In genomic region chr1:200669314-200670214, GRCh38 we compare ENCODE assay signal across 8 cellular contexts. TPM values are rescaled to one million over a fixed set of nuclear protein-coding genes. Genes with fewer than 3 reads are reported as not detected.
DNase-seq lines count a peak whose midpoint lies in the region; ATAC-seq and TF ChIP-seq lines count a peak whose summit lies in the region.

Gene DDX59, minus strand, starts transcription at chr1:200669907. Its CDS starts 3,167 bp downstream, at chr1:200666740.

- H3K9ac ChIP-seq in DND-41 (ENCODE audit: low read depth, low read length) (peak within 1 kb of the TSS; percentile 99), GM23248 (peak within 1 kb of the TSS; percentile 99)

- peaks cover 13% of the 10 kb centered on the region for H3K36me3 Mint-ChIP-seq in activated T-helper 1 cell treated with anti-CD3 and anti-CD28 coated beads, Interleukin-12 subunit alpha, Interleukin-12 subunit beta, Interleukin-2, Interleukin-4 antibody, amounts not matched to agents 30 ng/mL and 10 ng/mL and 1 ng/mL, durations not matched to agents 14 hours and 24 hours and 36 hours (ENCODE audit: low read depth)
- peaks cover 4 to 24% (median 14%) of the 10 kb centered on the region in 5 donors for H3K36me3 Mint-ChIP-seq in naive thymus-derived CD4-positive, alpha-beta T cell
- peaks cover 5 to 11% of the 10 kb centered on the region in 2 donors for H3K36me3 Mint-ChIP-seq in stimulated activated naive B cell treated with anti-CD40 and anti-IgM and Interleukin-4, amounts not matched to agents 10 μg/mL and 1 μg/mL and 100 μg/mL, for 72 hours

- peaks cover 49% of the 10 kb centered on the region for H3K4me1 Mint-ChIP-seq in activated T-helper 1 cell treated with anti-CD3 and anti-CD28 coated beads, Interleukin-12 subunit alpha, Interleukin-12 subunit beta, Interleukin-2, Interleukin-4 antibody, amounts not matched to agents 30 ng/mL and 10 ng/mL and 1 ng/mL, durations not matched to agents 14 hours and 24 hours and 36 hours (ENCODE audit: low read depth)
- peaks cover 20 to 60% (median 51%) of the 10 kb centered on the region in 7 donors for H3K4me1 Mint-ChIP-seq in naive thymus-derived CD4-positive, alpha-beta T cell
- H3K4me1 Mint-ChIP-seq in stimulated activated naive B cell treated with anti-CD40 and anti-IgM and Interleukin-4, amounts not matched to agents 10 μg/mL and 1 μg/mL and 100 μg/mL, for 72 hours, result peaks cover 15 to 31% of the 10 kb centered on the region in 2 donors

- peak within 1 kb of the TSS; percentile 68 for H3K4me2 ChIP-seq in DND-41 (ENCODE audit: insufficient read depth, low read length)
- peak within 1 kb of the TSS; percentile 98 for H3K4me2 ChIP-seq in GM23248 (ENCODE audit: unreplicated experiment)

- H3K4me3 Mint-ChIP-seq in activated T-helper 1 cell treated with anti-CD3 and anti-CD28 coated beads, Interleukin-12 subunit alpha, Interleukin-12 subunit beta, Interleukin-2, Interleukin-4 antibody, amounts not matched to agents 30 ng/mL and 10 ng/mL and 1 ng/mL, durations not matched to agents 14 hours and 24 hours and 36 hours, result peak within 1 kb of the TSS; percentile 99
- H3K4me3 Mint-ChIP-seq in naive thymus-derived CD4-positive, alpha-beta T cell, result peak within 1 kb of the TSS; percentile 96 to 99 (median 98)
- peak within 1 kb of the TSS; percentile 87 to 96 for H3K4me3 Mint-ChIP-seq in stimulated activated naive B cell treated with anti-CD40 and anti-IgM and Interleukin-4, amounts not matched to agents 10 μg/mL and 1 μg/mL and 100 μg/mL, for 72 hours

- TF ChIP-seq CTCF in DND-41 (IDR thresholded peaks at IDR 0.05; ENCODE audit: borderline replicate concordance, extremely low read depth, low read length, poor library complexity, severe bottlenecking), result no peak

- 1% methylated on average over 66 to 67 of the region's 89 CpGs for WGBS in GM23248 (ENCODE audit: low coverage in 1 of 2, low lambda C conversion rate in 2 of 2, missing lambda C conversion rate in 2 of 2), 2 experiments

- DNase-seq in DND-41 (peak; percentile 94), GM23248 (peak; percentile 99), Kasumi-1 (lab: John Stamatoyannopoulos, UW) (peak; percentile 84 to 89), RPMI7951 (ENCODE audit: low read depth) (peak; percentile 97), fibroblast of gingiva (ENCODE audit: low read depth) (peak; percentile 99)
- peak; percentile 89 for DNase-seq in activated T-helper 1 cell treated with anti-CD3 and anti-CD28 coated beads, Interleukin-12 subunit alpha, Interleukin-12 subunit beta, Interleukin-2, Interleukin-4 antibody, amounts not matched to agents 30 ng/mL and 10 ng/mL and 1 ng/mL, durations not matched to agents 14 hours and 24 hours and 36 hours (ENCODE audit: low spot score)
- DNase-seq in naive thymus-derived CD4-positive, alpha-beta T cell, result peak; percentile 81 to 95 (median 85)
- DNase-seq in stimulated activated naive B cell treated with anti-CD40 and anti-IgM and Interleukin-4, amounts not matched to agents 10 μg/mL and 1 μg/mL and 100 μg/mL, for 72 hours, result peak; percentile 90

- POLR2A ChIA-PET in naive thymus-derived CD4-positive, alpha-beta T cell (lab: Charles Lee), result interaction anchor here (0.6 to 2.7 kb wide), 11 partner anchors 31 to 541 kb away, joined by 3 to 19 read pairs (median 3); partner anchors contain the start of genes CAMSAP2 and KIF14

- intact Hi-C loops in activated T-helper 1 cell treated with anti-CD3 and anti-CD28 coated beads, Interleukin-12 subunit alpha, Interleukin-12 subunit beta, Interleukin-2, Interleukin-4 antibody, amounts not matched to agents 30 ng/mL and 10 ng/mL and 1 ng/mL, durations not matched to agents 14 hours and 24 hours and 36 hours (cut with micrococcal nuclease), result loop anchor here (1.0 to 10.0 kb wide), 5 partner anchors 44 to 485 kb away; partner anchors contain the start of genes KIF14 and TMEM9
- intact Hi-C loops in naive thymus-derived CD4-positive, alpha-beta T cell (cut with micrococcal nuclease), result loop anchor here (1.0 to 5.0 kb wide), 9 partner anchors 17 to 483 kb away; partner anchors contain the start of genes KIF14 (in 2 of the 2), KIF21B (in 1 of the 2), TMEM9 (in 1 of the 2) and ZNF281 (in 1 of the 2)

- H3K27ac ChIP-seq in DND-41 (ENCODE audit: low read length) (peak within 1 kb of the TSS; percentile 99), GM23248 (peak within 1 kb of the TSS; percentile 99)
- H3K27ac ChIP-seq in naive thymus-derived CD4-positive, alpha-beta T cell (ENCODE audit: low read depth, low read length), result peak within 1 kb of the TSS; percentile 98

- H4K20me1 ChIP-seq in DND-41 (ENCODE audit: insufficient read depth, low read length), result no peaks in the 10 kb centered on the region
- H4K20me1 ChIP-seq in GM23248 (ENCODE audit: insufficient read depth), result no peaks in the 10 kb centered on the region

- H3K27me3 Mint-ChIP-seq in activated T-helper 1 cell treated with anti-CD3 and anti-CD28 coated beads, Interleukin-12 subunit alpha, Interleukin-12 subunit beta, Interleukin-2, Interleukin-4 antibody, amounts not matched to agents 30 ng/mL and 10 ng/mL and 1 ng/mL, durations not matched to agents 14 hours and 24 hours and 36 hours (ENCODE audit: insufficient read depth), result peaks cover 3% of the 10 kb centered on the region
- H3K27me3 Mint-ChIP-seq in naive thymus-derived CD4-positive, alpha-beta T cell, result no peaks in the 10 kb centered on the region
- no peaks in the 10 kb centered on the region for H3K27me3 Mint-ChIP-seq in stimulated activated naive B cell treated with anti-CD40 and anti-IgM and Interleukin-4, amounts not matched to agents 10 μg/mL and 1 μg/mL and 100 μg/mL, for 72 hours

- H3K4me1 ChIP-seq in DND-41 (ENCODE audit: insufficient read depth, low read length), result peaks cover 37% of the 10 kb centered on the region
- peaks cover 30% of the 10 kb centered on the region for H3K4me1 ChIP-seq in GM23248 (ENCODE audit: insufficient read depth)
- peaks cover 13 to 16% of the 10 kb centered on the region in 2 donors for H3K4me1 ChIP-seq in naive thymus-derived CD4-positive, alpha-beta T cell (ENCODE audit: control insufficient read depth in 2 of 2, insufficient read depth in 2 of 2, low read length in 2 of 2)

- H3K27me3 ChIP-seq in DND-41 (ENCODE audit: insufficient read depth, low read length, poor library complexity) (no peaks in the 10 kb centered on the region), GM23248 (replicated peaks; ENCODE audit: insufficient read depth) (no peaks in the 10 kb centered on the region)
- no peaks in the 10 kb centered on the region for H3K27me3 ChIP-seq in naive thymus-derived CD4-positive, alpha-beta T cell (ENCODE audit: control insufficient read depth in 2 of 2, insufficient read depth in 2 of 2, low read length in 2 of 2)

- in situ Hi-C loops in GM23248 (cut with MboI), result no loop called here

- CTCF ChIA-PET in naive thymus-derived CD4-positive, alpha-beta T cell (lab: Charles Lee), result interaction anchor here (0.5 to 1.0 kb wide), 2 partner anchors 69 to 134 kb away, joined by 4 to 6 read pairs; partner anchors contain the start of gene CAMSAP2

- H3K9me3 ChIP-seq in DND-41 (ENCODE audit: insufficient read depth, low read length, severe bottlenecking) (no peaks in the 10 kb centered on the region), GM23248 (ENCODE audit: low read depth) (no peaks in the 10 kb centered on the region)
- no peaks in the 10 kb centered on the region for H3K9me3 ChIP-seq in naive thymus-derived CD4-positive, alpha-beta T cell (ENCODE audit: control insufficient read depth in 2 of 3, low read length in 3 of 3)

- H3K4me3 ChIP-seq in DND-41 (ENCODE audit: low read depth in 1 of 2, low read length in 2 of 2) (peak within 1 kb of the TSS; percentile 61 to 72), GM23248 (peak within 1 kb of the TSS; percentile 84)
- H3K4me3 ChIP-seq in naive thymus-derived CD4-positive, alpha-beta T cell (ENCODE audit: low read length), result peak within 1 kb of the TSS; percentile 93

- H3K9me2 ChIP-seq in GM23248 (ENCODE audit: insufficient read depth), result no peaks in the 10 kb centered on the region

- H3F3A ChIP-seq in GM23248 (ENCODE audit: insufficient read depth), result peaks cover 19% of the 10 kb centered on the region

- H3K79me2 ChIP-seq in DND-41 (ENCODE audit: insufficient read depth, low read length) (peaks cover 45% of the 10 kb centered on the region), GM23248 (ENCODE audit: insufficient read depth) (peaks cover 52% of the 10 kb centered on the region)

- H2AFZ ChIP-seq in DND-41 (ENCODE audit: low read depth, low read length), result peak within 1 kb of the TSS; percentile 97
- H2AFZ ChIP-seq in GM23248, result peak within 1 kb of the TSS; percentile 85

- no peaks in the 10 kb centered on the region for H3K9me3 Mint-ChIP-seq in activated T-helper 1 cell treated with anti-CD3 and anti-CD28 coated beads, Interleukin-12 subunit alpha, Interleukin-12 subunit beta, Interleukin-2, Interleukin-4 antibody, amounts not matched to agents 30 ng/mL and 10 ng/mL and 1 ng/mL, durations not matched to agents 14 hours and 24 hours and 36 hours
- H3K9me3 Mint-ChIP-seq in naive thymus-derived CD4-positive, alpha-beta T cell, result peaks cover 0 to 3% (median 0%) of the 10 kb centered on the region in 11 donors
- no peaks in the 10 kb centered on the region for H3K9me3 Mint-ChIP-seq in stimulated activated naive B cell treated with anti-CD40 and anti-IgM and Interleukin-4, amounts not matched to agents 10 μg/mL and 1 μg/mL and 100 μg/mL, for 72 hours

- H3K27ac Mint-ChIP-seq in activated T-helper 1 cell treated with anti-CD3 and anti-CD28 coated beads, Interleukin-12 subunit alpha, Interleukin-12 subunit beta, Interleukin-2, Interleukin-4 antibody, amounts not matched to agents 30 ng/mL and 10 ng/mL and 1 ng/mL, durations not matched to agents 14 hours and 24 hours and 36 hours, result peak within 1 kb of the TSS; percentile 99
- H3K27ac Mint-ChIP-seq in naive thymus-derived CD4-positive, alpha-beta T cell, result peak within 1 kb of the TSS; percentile 89 to 99 (median 97)
- H3K27ac Mint-ChIP-seq in stimulated activated naive B cell treated with anti-CD40 and anti-IgM and Interleukin-4, amounts not matched to agents 10 μg/mL and 1 μg/mL and 100 μg/mL, for 72 hours, result peak within 1 kb of the TSS; percentile 97

- peak; percentile 83 for ATAC-seq in DND-41 (ENCODE audit: insufficient read depth, low read depth)
- peak; percentile 92 for ATAC-seq in naive thymus-derived CD4-positive, alpha-beta T cell
- peak; percentile 89 to 91 for ATAC-seq in stimulated activated naive B cell treated with anti-CD40 and anti-IgM and Interleukin-4, amounts not matched to agents 10 μg/mL and 1 μg/mL and 100 μg/mL, for 72 hours (replicated peaks)

- H3K36me3 ChIP-seq in DND-41 (ENCODE audit: insufficient read depth, low read length), result peaks cover 15% of the 10 kb centered on the region
- no peaks in the 10 kb centered on the region for H3K36me3 ChIP-seq in GM23248 (ENCODE audit: low read depth)
- peaks cover 0 to 10% (median 0%) of the 10 kb centered on the region in 3 experiments for H3K36me3 ChIP-seq in naive thymus-derived CD4-positive, alpha-beta T cell (ENCODE audit: control insufficient read depth in 2 of 3, insufficient read depth in 3 of 3, low read length in 3 of 3)

RNA-seq across cellular contexts. Expression of gene DDX59, which starts in this region (rescaled TPM):
- 14.2 and 19.2 TPM in 2 replicates for total RNA-seq in GM23248 (2014; rRNA removed; shearing (Covaris generic))
- 11.8 and 12.2 TPM in 2 replicates for polyA plus RNA-seq in GM23248 (2016; fragmentation: Nextera tagmentation; extraction: Ambion mirVana)
- 15.6 and 28.5 TPM in 2 replicates for total RNA-seq in RPMI7951 (2014; rRNA removed; shearing (Covaris generic))
- 13.8 and 14.4 TPM in 2 replicates for total RNA-seq in activated T-helper 1 cell treated with anti-CD3 and anti-CD28 coated beads, Interleukin-12 subunit alpha, Interleukin-12 subunit beta, Interleukin-2, Interleukin-4 antibody, amounts not matched to agents 30 ng/mL and 10 ng/mL and 1 ng/mL, durations not matched to agents 14 hours and 24 hours and 36 hours
- total RNA-seq in naive thymus-derived CD4-positive, alpha-beta T cell, result 10 to 100 TPM; 20.6 to 41.3 (median 31.1) TPM
- 10 to 100 TPM; 15.0 to 19.4 TPM for polyA plus RNA-seq in naive thymus-derived CD4-positive, alpha-beta T cell

Comparison
In these comparisons a context has a peak if more than half of its experiments do, and no peak if none do; other contexts are left out.
1. Peak in every context shown above with its lines: DNase-seq, ATAC-seq, H3K4me3 ChIP-seq and H3K27ac ChIP-seq.